24 cellular contexts compared by ENCODE assay signal in genomic region chr5:107636555-107636954, GRCh38. TPM values are rescaled to one million over a fixed set of nuclear protein-coding genes. Genes with fewer than 3 reads are reported as not detected.
A peak's percentile ranks its signal among the peaks of the same experiment; 100 is the strongest.
DNase-seq lines count a peak whose midpoint lies in the region; ATAC-seq lines count a peak whose summit lies in the region.
"Had no signal": no experiment of that assay in that cellular context is flagged by ENCODE, and none has a peak within 500 bp of the region (broad histone marks: within the 10 kb centered on the region; RNA-seq: fewer than 3 reads in every experiment).

No MANE protein-coding gene starts in this region.

- H3K4me2 ChIP-seq in skeletal muscle satellite cell (ENCODE audit: low read length) = peak overlapping the region; percentile 43

- no peak for ATAC-seq in GM19328 (IDR thresholded peaks at IDR 0.05; ENCODE audit: unreplicated experiment)
- ATAC-seq: naive thymus-derived CD8-positive, alpha-beta T cell; SK-N-SH treated with all-trans-retinoic acid at 6 μM for 48 hours had no signal

- H3K9me3 ChIP-seq in skeletal muscle satellite cell (replicated peaks; ENCODE audit: low read length) = no peaks in the 10 kb centered on the region

- no peaks in the 10 kb centered on the region for H3K27me3 ChIP-seq in skeletal muscle satellite cell (ENCODE audit: control insufficient read depth, insufficient read depth, low read length)

- DNase-seq in HCEC 1CT = peak; percentile 6
- DNase-seq in OCI-M1 (lab: John Stamatoyannopoulos, UW) = peak; percentile 51
- peak; percentile 36 for DNase-seq in fibroblast of peridontal ligament (ENCODE audit: extremely low read depth)
- DNase-seq in NCI-H748 treated with DMSO at 0.1 percent for 48 hours (lab: John Stamatoyannopoulos, UW) = no peak
- DNase-seq in HuH-7.5 (ENCODE audit: low spot score) = no peak
- DNase-seq: activated CD4-positive, alpha-beta T cell treated with anti-CD3 and anti-CD28 coated beads, Interleukin-2, amount 10 ng/mL, durations not matched to agents 7 days and 5 days; activated gamma-delta T cell treated with Interleukin-2 at 50 U/mL for 16 hours; activated T-cell treated with anti-CD3 and anti-CD28 coated beads, Interleukin-2, amount 50 U/mL, for 24 hours; C1 segment of cervical spinal cord; caudate nucleus; COR-L47; HFFc6; Karpas-422; kidney; midbrain; naive thymus-derived CD8-positive, alpha-beta T cell; NCI-H1092 treated with DMSO at 0.1 percent for 48 hours; NCI-H187 treated with DMSO at 0.1 percent for 48 hours; NCI-H82; T-helper 2 cell had no signal

- H3K4me1 ChIP-seq in skeletal muscle satellite cell (ENCODE audit: control insufficient read depth, insufficient read depth, low read length) = peaks cover 50% of the 10 kb centered on the region

- H3K9ac ChIP-seq in skeletal muscle satellite cell (ENCODE audit: low read depth, low read length) = peak overlapping the region; percentile 14

- H3K4me3 ChIP-seq in skeletal muscle satellite cell (ENCODE audit: low read length) = no peak overlapping the region
- H3K4me3 ChIP-seq: skin epidermis had no signal

- no peaks in the 10 kb centered on the region for H3K36me3 ChIP-seq in skeletal muscle satellite cell (ENCODE audit: insufficient read depth, low read length)

RNA-seq across cellular contexts. Expression of gene EFNA5, which starts 34.2 kb away (rescaled TPM):
- total RNA-seq in skeletal muscle satellite cell (2012; rRNA removed) = 4.8 and 5.5 TPM in 2 replicates
- total RNA-seq: activated CD4-positive, alpha-beta T cell treated with anti-CD3 and anti-CD28 coated beads, Interleukin-2, amount 10 ng/mL, durations not matched to agents 7 days and 5 days; naive thymus-derived CD8-positive, alpha-beta T cell had no signal

Comparison
In these comparisons a context has a peak if more than half of its experiments do, and no peak if none do; other contexts are left out.
1. DNase-seq: peak in HCEC 1CT (single experiment), OCI-M1 (single experiment) and fibroblast of peridontal ligament (single experiment); none in NCI-H748 treated with DMSO at 0.1 percent for 48 hours (single experiment) and HuH-7.5 (single experiment).